21 cellular contexts compared by ENCODE assay signal in the genomic region with DNA sequence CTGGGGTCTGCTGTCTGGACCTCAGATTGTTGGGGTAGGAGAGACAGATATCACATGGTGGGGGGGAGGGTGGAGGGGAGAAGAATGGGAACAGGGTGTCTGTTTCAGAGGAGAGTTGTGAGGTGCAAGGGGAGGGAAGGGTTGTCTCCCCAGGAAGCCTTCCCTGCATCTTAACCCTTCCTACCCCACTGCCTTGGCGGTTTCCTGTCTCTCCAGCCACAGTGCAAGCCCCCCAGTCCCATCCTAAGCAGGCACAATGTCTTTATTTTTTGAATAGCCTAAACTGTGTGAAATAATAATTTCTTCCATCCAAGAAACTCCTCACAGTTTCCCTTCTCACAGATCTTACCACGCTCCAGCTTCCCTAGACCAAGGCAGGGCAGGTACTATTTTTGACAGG. TPM values are rescaled to one million over a fixed set of nuclear protein-coding genes. Genes with fewer than 3 reads are reported as not detected.
DNase-seq lines count a peak whose midpoint lies in the region; ATAC-seq and TF ChIP-seq lines count a peak whose summit lies in the region.
"Had no signal": no experiment of that assay in that cellular context is flagged by ENCODE, and none has a peak within 500 bp of the region (broad histone marks: within the 10 kb centered on the region; RNA-seq: fewer than 3 reads in every experiment).

No MANE protein-coding gene starts in this region.

- H3K27me3 Mint-ChIP-seq in H9 (ENCODE audit: low read depth) (peaks cover 88% of the 10 kb centered on the region), brain (peaks cover 84% of the 10 kb centered on the region), mesothelial cell of epicardium (ENCODE audit: low read depth) (no peaks in the 10 kb centered on the region)

- DNase-seq in H9 (no peak), mesothelial cell of epicardium (ENCODE audit: low spot score in 2 of 2, unreplicated experiment in 2 of 2) (no peak), stomach (no peak), neuronal stem cell (ENCODE audit: low spot score) (no peak)
- no peak for DNase-seq in activated CD8-positive, alpha-beta memory T cell treated with anti-CD3 and anti-CD28 coated beads for 24 hours
- DNase-seq: activated CD4-positive, alpha-beta T cell treated with anti-CD3 and anti-CD28 coated beads, Interleukin-2, amount 50 U/mL, for 4 hours; activated gamma-delta T cell treated with Interleukin-2 at 50 U/mL for 16 hours; DMS 273 treated with DMSO at 0.1 percent for 48 hours; KG1; lower lobe of right lung; NCI-H1694 treated with DMSO at 0.1 percent for 48 hours; NCI-H2227 treated with DMSO at 0.1 percent for 48 hours; SHP77 treated with DMSO at 0.1 percent for 48 hours; stimulated activated CD4-positive, alpha-beta T cell treated with anti-CD3 and anti-CD28 coated beads, Interleukin-4, amount 100 ng/mL, for 1 hour; stimulated activated naive CD8-positive, alpha-beta T cell treated with anti-CD3 and anti-CD28 coated beads, Interleukin-15, amount 100 ng/mL, for 72 hours; T-helper 1 cell; upper lobe of left lung had no signal

- H2BK15ac ChIP-seq in H9 (ENCODE audit: low read depth, low read length) = no peak overlapping the region
- no peak overlapping the region for H2BK15ac ChIP-seq in neuronal stem cell (ENCODE audit: low read length)

- no peaks in the 10 kb centered on the region; the same call in 1 of the 2 replicates for H3K79me2 ChIP-seq in H9 (ENCODE audit: insufficient read depth, low read length)

- H3K4me2 ChIP-seq in H9 (ENCODE audit: insufficient read depth, insufficient read length, low read length) (peak overlapping the region; percentile 76), neuronal stem cell (ENCODE audit: insufficient read depth, low read length, poor library complexity, severe bottlenecking) (no peak overlapping the region)

- intact Hi-C loops in stomach (cut with DNase I; ENCODE audit: low total_unique reads) = no loop called here

- H3K27ac Mint-ChIP-seq in H9 (no peak overlapping the region), brain (peak overlapping the region in 1 of 5 experiments; percentile 39), mesothelial cell of epicardium (peak overlapping the region; percentile 40)
- H3K27ac Mint-ChIP-seq: dendritic cell treated with granulocyte-macrophage colony-stimulating factor and Interleukin-4, amounts not matched to agents 40 ng/mL and 50 ng/mL, for 4 days; stimulated activated naive CD8-positive, alpha-beta T cell treated with anti-CD3 and anti-CD28 coated beads, Interleukin-15, amount 100 ng/mL, for 72 hours had no signal

- peaks cover 72 to 75% of the 10 kb centered on the region in 2 experiments for H3K4me1 Mint-ChIP-seq in H9
- H3K4me1 Mint-ChIP-seq in brain = peaks cover 71% of the 10 kb centered on the region
- H3K4me1 Mint-ChIP-seq in mesothelial cell of epicardium = peaks cover 51% of the 10 kb centered on the region

- H4K91ac ChIP-seq in H9 (ENCODE audit: insufficient read length, low read depth, low read length) (no peak overlapping the region), neuronal stem cell (ENCODE audit: low read depth, low read length, poor library complexity) (no peak overlapping the region)

- H2AK5ac ChIP-seq in H9 (ENCODE audit: insufficient read length, low read length) (no peak overlapping the region), neuronal stem cell (ENCODE audit: low read depth, low read length) (no peak overlapping the region)

- H3K56ac ChIP-seq in H9 (ENCODE audit: insufficient read length, low read depth, low read length) = no peak overlapping the region

- H3K18ac ChIP-seq in H9 (ENCODE audit: insufficient read length, low read depth, low read length) (no peak overlapping the region), neuronal stem cell (ENCODE audit: low read length) (no peak overlapping the region)

- H3K4ac ChIP-seq in H9 (ENCODE audit: low read depth, low read length) (no peak overlapping the region), neuronal stem cell (ENCODE audit: low read length) (no peak overlapping the region)

- peaks cover 36% of the 10 kb centered on the region for H3K4me1 ChIP-seq in H9 (ENCODE audit: insufficient read depth, low read length)
- peaks cover 51 to 87% (median 84%) of the 10 kb centered on the region in 4 donors for H3K4me1 ChIP-seq in stomach
- H3K4me1 ChIP-seq in neuronal stem cell (ENCODE audit: control insufficient read depth in 2 of 2, insufficient read depth in 1 of 2, low read depth in 1 of 2, low read length in 2 of 2) = peaks cover 31 to 44% of the 10 kb centered on the region in 2 donors

- H3K23ac ChIP-seq in H9 (ENCODE audit: insufficient read length, low read depth, low read length) = no peak overlapping the region
- H3K23ac ChIP-seq in neuronal stem cell (ENCODE audit: low read depth, low read length, poor library complexity) = no peak overlapping the region

- H3K9ac ChIP-seq in H9 (ENCODE audit: extremely low read depth, insufficient read length, low read length) (no peak overlapping the region), neuronal stem cell (ENCODE audit: low read depth, low read length, poor library complexity) (no peak overlapping the region)

- H3K36me3 ChIP-seq in stomach (peaks cover 0 to 32% (median 17%) of the 10 kb centered on the region in 4 donors), neuronal stem cell (replicated peaks in 1 of 2; ENCODE audit: control insufficient read depth in 2 of 2, insufficient read depth in 2 of 2, low read length in 2 of 2) (peaks cover 14 to 65% of the 10 kb centered on the region in 2 donors)
- H3K36me3 ChIP-seq: cardiac muscle cell had no signal

- peak overlapping the region in 1 of 2 experiments; percentile 56; a peak in 3 of 5 replicates for H3K4me3 Mint-ChIP-seq in H9
- H3K4me3 Mint-ChIP-seq in brain = peak overlapping the region; percentile 60 to 97 (median 86)
- peak overlapping the region; percentile 96 for H3K4me3 Mint-ChIP-seq in mesothelial cell of epicardium
- H3K4me3 Mint-ChIP-seq: dendritic cell treated with granulocyte-macrophage colony-stimulating factor and Interleukin-4, amounts not matched to agents 40 ng/mL and 50 ng/mL, for 4 days had no signal

- no peak overlapping the region for H2BK120ac ChIP-seq in H9 (ENCODE audit: low read depth, low read length, poor library complexity, severe bottlenecking)
- H2BK120ac ChIP-seq in neuronal stem cell (ENCODE audit: low read depth, low read length) = no peak overlapping the region

- no peak for ATAC-seq in GM18502 (IDR thresholded peaks at IDR 0.05; ENCODE audit: poor library complexity, unreplicated experiment)
- ATAC-seq: lower lobe of right lung; stimulated activated naive CD8-positive, alpha-beta T cell treated with anti-CD3 and anti-CD28 coated beads, Interleukin-15, amount 100 ng/mL, for 72 hours had no signal

- no peak overlapping the region for H4K5ac ChIP-seq in H9 (ENCODE audit: insufficient read length, low read depth, low read length)

- peaks cover 2% of the 10 kb centered on the region for H4K20me1 ChIP-seq in H9 (ENCODE audit: control insufficient read depth, insufficient read depth, insufficient read length)

- H2BK20ac ChIP-seq in H9 (ENCODE audit: low read depth, low read length, poor library complexity, severe bottlenecking) = no peak overlapping the region

- H3T11ph ChIP-seq in H9 (ENCODE audit: low read length) = no peak overlapping the region

- H4K8ac ChIP-seq in H9 (replicated peaks; ENCODE audit: insufficient read length, low read depth, low read length) (no peak overlapping the region), neuronal stem cell (ENCODE audit: low read depth, low read length) (no peak overlapping the region)

- TF ChIP-seq CTCF in H9 (conservative IDR thresholded peaks at IDR 0.05) (no peak), brain (conservative IDR thresholded peaks at IDR 0.05) (no peak), mesothelial cell of epicardium (IDR thresholded peaks at IDR 0.05; ENCODE audit: unreplicated experiment) (no peak), stomach (IDR thresholded peaks at IDR 0.05) (no peak)

- H3K4me3 ChIP-seq in stomach (peak overlapping the region in 2 of 4 donors; percentile 3 to 99), neuronal stem cell (ENCODE audit: low read length in 2 of 2) (peak overlapping the region in 1 of 2 donors; percentile 91)
- H3K4me3 ChIP-seq: cardiac muscle cell had no signal

- H3K36me3 Mint-ChIP-seq in H9 (ENCODE audit: insufficient read depth in 1 of 3, low read depth in 3 of 3) = peaks cover 0 to 16% (median 11%) of the 10 kb centered on the region in 3 experiments; a peak in 4 of 7 replicates
- H3K36me3 Mint-ChIP-seq in brain = peaks cover 17% of the 10 kb centered on the region
- peaks cover 6% of the 10 kb centered on the region for H3K36me3 Mint-ChIP-seq in mesothelial cell of epicardium

- no peaks in the 10 kb centered on the region for H3K9me3 Mint-ChIP-seq in H9
- peaks cover 0 to 2% (median 0%) of the 10 kb centered on the region in 5 experiments for H3K9me3 Mint-ChIP-seq in brain
- no peaks in the 10 kb centered on the region for H3K9me3 Mint-ChIP-seq in mesothelial cell of epicardium
- H3K9me3 Mint-ChIP-seq: dendritic cell treated with granulocyte-macrophage colony-stimulating factor and Interleukin-4, amounts not matched to agents 40 ng/mL and 50 ng/mL, for 4 days; stimulated activated naive CD8-positive, alpha-beta T cell treated with anti-CD3 and anti-CD28 coated beads, Interleukin-15, amount 100 ng/mL, for 72 hours had no signal

- H2BK12ac ChIP-seq in H9 (ENCODE audit: insufficient read length, low read depth, low read length) (no peak overlapping the region), neuronal stem cell (ENCODE audit: low read length) (no peak overlapping the region)

- H2BK5ac ChIP-seq in H9 (ENCODE audit: insufficient read length, low read length) = no peak overlapping the region
- H2BK5ac ChIP-seq in neuronal stem cell (ENCODE audit: low read length) = no peak overlapping the region

- no peak for TF ChIP-seq POLR2A in stomach (IDR thresholded peaks at IDR 0.05)

- no peak overlapping the region for H3K27ac ChIP-seq in H9 (ENCODE audit: insufficient read length, low read depth, low read length)
- H3K27ac ChIP-seq in stomach = peak overlapping the region; percentile 46 to 94 (median 87)
- no peak overlapping the region for H3K27ac ChIP-seq in neuronal stem cell (replicated peaks; ENCODE audit: low read length)
- H3K27ac ChIP-seq: cardiac muscle cell, lower lobe of right lung had no signal

- H3K23me2 ChIP-seq in H9 (ENCODE audit: insufficient read length, low read depth, low read length, poor library complexity, severe bottlenecking) = peaks cover 20% of the 10 kb centered on the region

- no peak for TF ChIP-seq EP300 in stomach (IDR thresholded peaks at IDR 0.05)

- no CpG with 5 or more reads among the region's 2 CpGs for WGBS in H9 (ENCODE audit: extremely low coverage, insufficient read length, low lambda C conversion rate)
- WGBS in stomach, 5 donors = 44 to 86% (median 59%) methylated on average over 2 of the region's 2 CpGs
- WGBS in neuronal stem cell (ENCODE audit: extremely low coverage in 2 of 2, insufficient read length in 2 of 2, insufficient replicate concordance in 1 of 2), 2 donors = no CpG with 5 or more reads among the region's 2 CpGs

- no peaks in the 10 kb centered on the region for H3K79me1 ChIP-seq in H9 (ENCODE audit: insufficient read depth, low read depth, low read length, poor library complexity, severe bottlenecking)
- H3K79me1 ChIP-seq in neuronal stem cell (ENCODE audit: low read depth, low read length) = peaks cover 16% of the 10 kb centered on the region

- H3K9me3 ChIP-seq in H9 (ENCODE audit: control insufficient read depth, low read depth, low read length) (no peaks in the 10 kb centered on the region), stomach (no peaks in the 10 kb centered on the region), neuronal stem cell (replicated peaks in 1 of 2; ENCODE audit: control insufficient read depth in 2 of 2, insufficient read depth in 1 of 2, low read depth in 1 of 2, low read length in 2 of 2) (peaks cover 0 to 2% of the 10 kb centered on the region in 2 donors)
- H3K9me3 ChIP-seq: lower lobe of right lung, upper lobe of left lung had no signal

- H3K27me3 ChIP-seq in H9 (ENCODE audit: insufficient read depth, low read length) (peaks cover 51% of the 10 kb centered on the region), stomach (peaks cover 0 to 44% (median 7%) of the 10 kb centered on the region in 3 donors), neuronal stem cell (ENCODE audit: control insufficient read depth in 3 of 3, insufficient read depth in 3 of 3, low read depth in 1 of 3, low read length in 3 of 3) (peaks cover 0 to 27% (median 0%) of the 10 kb centered on the region in 3 experiments)

- H3K14ac ChIP-seq in H9 (ENCODE audit: insufficient read depth, low read length) = no peak overlapping the region
- H3K14ac ChIP-seq in neuronal stem cell (ENCODE audit: low read length) = no peak overlapping the region

- H2AFZ ChIP-seq in H9 (ENCODE audit: low read length) = no peak overlapping the region
- no peak overlapping the region for H2AFZ ChIP-seq in neuronal stem cell (ENCODE audit: low read length)

RNA-seq across cellular contexts. Expression of a gene that starts 3.5 kb away (rescaled TPM):
- 18.2 and 19.0 TPM in 2 replicates for total RNA-seq in H9 (2021)
- polyA plus RNA-seq in brain (ENCODE audit: insufficient read depth, low read depth, low replicate concordance) = 184 TPM
- total RNA-seq in mesothelial cell of epicardium = 85.1 to 91.0 TPM (median 87.9 TPM) in 3 replicates
- total RNA-seq in stomach = 10 to 100 TPM in 4 of 5 donors, 1 to 10 TPM in 1; 7.9 to 70.4 (median 40.3) TPM
- 10 to 100 TPM; 14.3 to 33.7 (median 27.6) TPM for polyA plus RNA-seq in stomach
- 43.1 TPM for polyA plus RNA-seq in neuronal stem cell (2013, experiment 1 of 2)
- 44.6 TPM for polyA plus RNA-seq in neuronal stem cell (2013, experiment 2 of 2)

Comparison
In these comparisons a context has a peak if more than half of its experiments do, and no peak if none do; other contexts are left out.
1. H3K27ac ChIP-seq: peak in stomach (5 of 5); none in H9 (single experiment) and neuronal stem cell (single experiment).